8 cellular contexts compared by ENCODE assay signal in genomic region chr5:16616536-16617271, GRCh38. TPM values are rescaled to one million over a fixed set of nuclear protein-coding genes. Genes with fewer than 3 reads are reported as not detected.
DNase-seq lines count a peak whose midpoint lies in the region; ATAC-seq, FAIRE-seq and TF ChIP-seq lines count a peak whose summit lies in the region.

Gene RETREG1, minus strand, starts transcription at chr5:16616997. Its CDS starts 26 bp downstream, at chr5:16616971.

- peak in 1 of 2 donors; percentile 54 for TF ChIP-seq POLR2A in thyroid gland (IDR thresholded peaks at IDR 0.05)

- WGBS in pancreas, 2 donors: 0 to 1% methylated on average over 63 to 86 of the region's 86 CpGs
- WGBS in thyroid gland, 2 donors: 0% methylated on average over 12 to 15 of the region's 86 CpGs

- H3K4me3 ChIP-seq in pancreas (peak within 1 kb of the TSS; percentile 64 to 83 (median 75)), thyroid gland (replicated peaks in 1 of 3) (peak within 1 kb of the TSS; percentile 12 to 79 (median 44))

- H3K4me1 ChIP-seq in pancreas (no peaks in the 10 kb centered on the region), thyroid gland (peaks cover 0 to 12% of the 10 kb centered on the region in 2 donors)

- no peaks in the 10 kb centered on the region for H3K36me3 ChIP-seq in pancreas
- H3K36me3 ChIP-seq in thyroid gland: no peaks in the 10 kb centered on the region

- peak; percentile 80 for ATAC-seq in GM18868 (IDR thresholded peaks at IDR 0.05; ENCODE audit: unreplicated experiment)
- peak; percentile 66 for ATAC-seq in HG03159 (IDR thresholded peaks at IDR 0.05; ENCODE audit: unreplicated experiment)
- peak; percentile 82 to 92 (median 90) for ATAC-seq in pancreas

- FAIRE-seq in pancreas (lab: Jason Lieb, UNC): no peak

- intact Hi-C loops in head of caudate nucleus (cut with DNase I): no loop called here
- intact Hi-C loops in pancreas (cut with DNase I): no loop called here
- intact Hi-C loops in thyroid gland (cut with DNase I): no loop called here

- H3K9me3 ChIP-seq in pancreas (no peaks in the 10 kb centered on the region), thyroid gland (no peaks in the 10 kb centered on the region)

- H3K27ac ChIP-seq in pancreas (peak within 1 kb of the TSS in 2 of 4 donors; percentile 41 to 58), thyroid gland (peak within 1 kb of the TSS; percentile 3 to 69 (median 47))

- in situ Hi-C loops in ACHN (cut with HindIII; ENCODE audit: low pct_ligation_motif_present, low pct_unique_long_range_greater_than_20kb, low sequenced_read_pairs): no loop called here

- H3K27me3 ChIP-seq in pancreas: no peaks in the 10 kb centered on the region
- H3K27me3 ChIP-seq in thyroid gland: no peaks in the 10 kb centered on the region

- peak; percentile 37 for DNase-seq in ACHN
- DNase-seq in RKO (ENCODE audit: low spot score): peak; percentile 51
- DNase-seq in activated naive CD4-positive, alpha-beta T cell (lab: John Stamatoyannopoulos, UW): peak; percentile 56 to 86 (median 66)
- DNase-seq in head of caudate nucleus: peak; percentile 49 to 93 (median 86)
- DNase-seq in pancreas: peak; percentile 65 to 88 (median 69)
- peak; percentile 72 for DNase-seq in thyroid gland

- TF ChIP-seq CTCF in pancreas (IDR thresholded peaks at IDR 0.05) (no peak), thyroid gland (IDR thresholded peaks at IDR 0.05) (no peak)

RNA-seq across cellular contexts. Expression of gene RETREG1, which starts in this region (rescaled TPM):
- total RNA-seq in pancreas: 10 to 100 TPM; 11.2 to 22.6 (median 15.8) TPM
- 1 to 10 TPM; 5.3 to 9.2 TPM for polyA plus RNA-seq in pancreas
- total RNA-seq in thyroid gland: 10 to 100 TPM; 14.8 to 22.1 (median 17.9) TPM
